In the genomic region with DNA sequence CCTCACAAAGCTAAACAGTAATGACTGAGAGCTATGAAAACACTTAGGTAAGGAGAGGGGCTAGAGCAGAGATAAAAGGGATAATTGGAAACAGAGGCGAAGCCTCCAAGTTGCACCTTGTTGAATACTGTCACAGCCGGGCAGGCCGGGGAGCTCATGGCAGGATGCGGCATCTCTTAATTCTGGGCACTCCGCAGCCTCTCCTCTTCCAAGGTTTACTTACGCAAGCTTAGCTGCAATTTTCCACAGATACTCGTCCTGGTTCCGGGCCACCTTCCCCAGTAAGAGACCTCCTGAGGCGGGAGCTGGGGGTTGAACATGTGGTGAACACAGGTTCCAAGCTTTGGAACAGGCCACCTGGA, we compare ENCODE assay signal across 9 cellular contexts.
DNase-seq lines count a peak whose midpoint lies in the region; ATAC-seq, FAIRE-seq and TF ChIP-seq lines count a peak whose summit lies in the region.
"Had no signal": no experiment of that assay in that cellular context is flagged by ENCODE, and none has a peak within 500 bp of the region (broad histone marks: within the 10 kb centered on the region; RNA-seq: fewer than 3 reads in every experiment).

No MANE protein-coding gene starts in this region.

- DNase-seq in activated gamma-delta T cell treated with Interleukin-2 at 50 U/mL for 16 hours (peak; percentile 4), activated gamma-delta T cell (lab: John Stamatoyannopoulos, UW) (no peak), HepG2 (ENCODE audit: low spot score) (no peak), thyroid gland (peak; percentile 19 to 26), GM19240 (ENCODE audit: insufficient read length, low spot score) (no peak)
- DNase-seq in stimulated activated CD4-positive, alpha-beta T cell treated with anti-CD3 and anti-CD28 coated beads, Interleukin-4, amount 100 ng/mL, for 4 hours, result no peak

- in situ Hi-C loops in HepG2 (cut with HindIII; ENCODE audit: extremely low pct_ligation_motif_present, low pct_unique_long_range_greater_than_20kb), result loop anchor here (5.0 kb wide), 1 partner anchor 379 kb away; the partner anchor contains the start of gene ADAMTS6

- peak overlapping the region; percentile 52 for H3K27ac Mint-ChIP-seq in activated naive CD8-positive, alpha-beta T cell

- H3K4me3 ChIP-seq in HepG2 (replicated peaks in 1 of 3; ENCODE audit: insufficient read depth in 1 of 3, low read depth in 2 of 3, low read length in 3 of 3), result peak overlapping the region; percentile 75 to 77 (median 76)
- peak overlapping the region in 1 of 3 donors; percentile 31 for H3K4me3 ChIP-seq in thyroid gland (replicated peaks in 1 of 3)

- H3K9ac ChIP-seq in HepG2 (ENCODE audit: insufficient read depth, low read depth, low read length), result peak overlapping the region; percentile 68; the same call in 1 of the 2 replicates

- H3K9me3 Mint-ChIP-seq in activated naive CD8-positive, alpha-beta T cell (ENCODE audit: low read depth), result no peaks in the 10 kb centered on the region

- no peak for TF ChIP-seq EP300 in HepG2 (IDR thresholded peaks at IDR 0.05; ENCODE audit: low read depth in 2 of 2, low read length in 2 of 2)
- TF ChIP-seq EP300 in HepG2 (CRISPR knock-in tag; IDR thresholded peaks at IDR 0.05; ENCODE audit: borderline replicate concordance), result no peak

- H3K9me3 ChIP-seq in HepG2 (ENCODE audit: low read length) (no peaks in the 10 kb centered on the region), thyroid gland (no peaks in the 10 kb centered on the region)

- H3K36me3 ChIP-seq in HepG2 (replicated peaks in 1 of 2; ENCODE audit: control insufficient read depth in 1 of 2, insufficient read depth in 2 of 2, low read length in 2 of 2), result no peaks in the 10 kb centered on the region
- H3K36me3 ChIP-seq in thyroid gland, result no peaks in the 10 kb centered on the region

- H3K4me3 Mint-ChIP-seq in activated naive CD8-positive, alpha-beta T cell, result peak overlapping the region; percentile 68

- no peaks in the 10 kb centered on the region for H4K20me1 ChIP-seq in HepG2 (ENCODE audit: insufficient read depth, low read length)

- no peak for FAIRE-seq in HepG2 (lab: Jason Lieb, UNC)

- TF ChIP-seq RAD21 in HepG2 (CRISPR knock-in tag; IDR thresholded peaks at IDR 0.05), result no peak

- no peaks in the 10 kb centered on the region for H3K27me3 Mint-ChIP-seq in activated naive CD8-positive, alpha-beta T cell

- peaks cover 0 to 28% of the 10 kb centered on the region in 2 experiments; a peak in 3 of 5 replicates for H3K27me3 ChIP-seq in HepG2 (ENCODE audit: control insufficient read depth in 1 of 2, insufficient read depth in 2 of 2, low read length in 2 of 2)
- H3K27me3 ChIP-seq in thyroid gland, result no peaks in the 10 kb centered on the region

- intact Hi-C loops in HepG2 (cut with micrococcal nuclease; ENCODE audit: unreplicated experiment) (no loop called here), thyroid gland (cut with DNase I) (loop anchor here (5.0 kb wide), 1 partner anchor 379 kb away; the partner anchor contains the start of gene ADAMTS6)

- no peak overlapping the region for H3K27ac ChIP-seq in HepG2 (ENCODE audit: extremely low read length, insufficient read depth, low read length)
- peak overlapping the region; percentile 78 to 94 (median 85) for H3K27ac ChIP-seq in thyroid gland

- TF ChIP-seq CTCF in HepG2 (CRISPR knock-in tag; IDR thresholded peaks at IDR 0.05) (no peak), thyroid gland (IDR thresholded peaks at IDR 0.05) (no peak)

- CTCF ChIA-PET in HepG2 (lab: Yijun Ruan, JAX; ENCODE audit: low intra/inter-chr PET ratio, low total read pairs), result interaction anchor here (4.9 kb wide), 1 partner anchor 380 kb away, joined by 33 read pairs; no protein-coding TSS in a partner anchor

- ATAC-seq in HepG2, result no peak
- no peak for ATAC-seq in HG03135 (IDR thresholded peaks at IDR 0.05; ENCODE audit: unreplicated experiment)
- ATAC-seq: HCT116 had no signal

- BruUV-seq in HepG2 (replicated peaks; lab: Mats Ljungman, UMichigan), result no TSS peak

- no peaks in the 10 kb centered on the region for H3K36me3 Mint-ChIP-seq in activated naive CD8-positive, alpha-beta T cell

- 90% methylated on average over 3 of the region's 9 CpGs for WGBS in HepG2 (ENCODE audit: low lambda C conversion rate)
- 47% methylated on average over 9 of the region's 9 CpGs for WGBS in thyroid gland, 2 donors

- no peak for TF ChIP-seq POLR2A in HepG2 (IDR thresholded peaks at IDR 0.05; ENCODE audit: insufficient read depth in 1 of 2, low read depth in 2 of 2, low read length in 2 of 2)
- TF ChIP-seq POLR2A in thyroid gland (IDR thresholded peaks at IDR 0.05), result no peak

- H3K4me1 ChIP-seq in HepG2 (ENCODE audit: insufficient read depth, low read length) (peaks cover 21% of the 10 kb centered on the region), thyroid gland (peaks cover 4 to 8% of the 10 kb centered on the region in 2 donors)

- POLR2A ChIA-PET in HepG2 (lab: Yijun Ruan, JAX), result interaction anchor here (0.8 to 3.6 kb wide), 4 partner anchors 69 to 459 kb away, joined by 4 to 24 read pairs (median 5); partner anchors contain the start of genes ADAMTS6, CENPK and PPWD1

- H3K79me2 ChIP-seq in HepG2 (ENCODE audit: insufficient read depth, low read length), result no peaks in the 10 kb centered on the region

- H3K4me2 ChIP-seq in HepG2 (ENCODE audit: low read depth, low read length), result peak overlapping the region; percentile 82

- peaks cover 48% of the 10 kb centered on the region for H3K4me1 Mint-ChIP-seq in activated naive CD8-positive, alpha-beta T cell (ENCODE audit: low read depth)

- H2AFZ ChIP-seq in HepG2 (ENCODE audit: low read length), result no peak overlapping the region

TF ChIP-seq in HepG2, 621 proteins besides CTCF, POLR2A, EP300 and RAD21:
- no peak for TF ChIP-seq E2F1 (CRISPR knock-in tag; IDR thresholded peaks at IDR 0.05)
- TF ChIP-seq ETS1 (CRISPR knock-in tag; IDR thresholded peaks at IDR 0.05), result no peak
- no peak for TF ChIP-seq TEF (CRISPR knock-in tag; IDR thresholded peaks at IDR 0.05)
- TF ChIP-seq ADNP (CRISPR knock-in tag; IDR thresholded peaks at IDR 0.05), result no peak
- TF ChIP-seq BCL6 (CRISPR knock-in tag; IDR thresholded peaks at IDR 0.05), result no peak
- no peak for TF ChIP-seq ZBTB33 (CRISPR knock-in tag; IDR thresholded peaks at IDR 0.05)
- TF ChIP-seq DPF2 (CRISPR knock-in tag; IDR thresholded peaks at IDR 0.05; ENCODE audit: borderline replicate concordance, low read depth), result no peak
- TF ChIP-seq ZNF547 (CRISPR knock-in tag; IDR thresholded peaks at IDR 0.05), result no peak
- TF ChIP-seq, protein P1, sequence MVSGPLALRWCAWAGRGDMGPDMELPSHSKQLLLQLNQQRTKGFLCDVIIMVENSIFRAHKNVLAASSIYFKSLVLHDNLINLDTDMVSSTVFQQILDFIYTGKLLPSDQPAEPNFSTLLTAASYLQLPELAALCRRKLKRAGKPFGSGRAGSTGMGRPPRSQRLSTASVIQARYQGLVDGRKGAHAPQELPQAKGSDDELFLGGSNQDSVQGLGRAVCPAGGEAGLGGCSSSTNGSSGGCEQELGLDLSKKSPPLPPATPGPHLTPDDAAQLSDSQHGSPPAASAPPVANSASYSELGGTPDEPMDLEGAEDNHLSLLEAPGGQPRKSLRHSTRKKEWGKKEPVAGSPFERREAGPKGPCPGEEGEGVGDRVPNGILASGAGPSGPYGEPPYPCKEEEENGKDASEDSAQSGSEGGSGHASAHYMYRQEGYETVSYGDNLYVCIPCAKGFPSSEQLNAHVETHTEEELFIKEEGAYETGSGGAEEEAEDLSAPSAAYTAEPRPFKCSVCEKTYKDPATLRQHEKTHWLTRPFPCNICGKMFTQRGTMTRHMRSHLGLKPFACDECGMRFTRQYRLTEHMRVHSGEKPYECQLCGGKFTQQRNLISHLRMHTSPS (CRISPR knock-in tag; IDR thresholded peaks at IDR 0.05; ENCODE audit: low read depth), result no peak
- no peak for TF ChIP-seq SATB2 (CRISPR knock-in tag; IDR thresholded peaks at IDR 0.05)
TF ChIP-seq in HepG2: peak in this region for 0.

Comparison
In these comparisons a context has a peak if more than half of its experiments do, and no peak if none do; other contexts are left out.
1. DNase-seq: peak in activated gamma-delta T cell treated with Interleukin-2 at 50 U/mL for 16 hours (single experiment) and thyroid gland (2 of 2); none in activated gamma-delta T cell (single experiment), HepG2 (single experiment), GM19240 (single experiment) and stimulated activated CD4-positive, alpha-beta T cell treated with anti-CD3 and anti-CD28 coated beads, Interleukin-4, amount 100 ng/mL, for 4 hours (0 of 2).